Comparison of ENCODE assay signal across 20 cellular contexts in the genomic region with DNA sequence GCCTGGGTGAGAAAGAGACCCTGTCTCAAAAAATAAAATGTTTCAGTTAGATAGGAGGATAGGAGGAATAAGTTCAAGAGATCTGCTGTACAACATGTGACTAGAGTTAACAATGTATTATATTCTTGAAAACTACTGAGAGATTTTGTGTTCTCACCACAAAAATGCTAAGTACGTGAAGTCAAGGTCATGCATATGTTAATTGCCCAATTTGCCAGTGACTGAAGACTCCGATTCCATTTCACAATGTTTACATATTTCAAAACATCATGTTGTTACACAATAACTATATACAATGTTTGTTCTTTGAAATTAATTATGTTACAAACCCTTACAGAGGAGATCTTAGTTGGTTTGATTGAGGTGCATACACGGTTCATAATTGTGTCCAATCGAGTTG. TPM values are rescaled to one million over a fixed set of nuclear protein-coding genes. Genes with fewer than 3 reads are reported as not detected.
DNase-seq lines count a peak whose midpoint lies in the region; ATAC-seq and TF ChIP-seq lines count a peak whose summit lies in the region.
"Had no signal": no experiment of that assay in that cellular context is flagged by ENCODE, and none has a peak within 500 bp of the region (broad histone marks: within the 10 kb centered on the region; RNA-seq: fewer than 3 reads in every experiment).

No MANE protein-coding gene starts in this region.

- POLR2A ChIA-PET in naive thymus-derived CD4-positive, alpha-beta T cell (lab: Charles Lee) = no interaction called here

- H3K36me3 Mint-ChIP-seq in naive thymus-derived CD4-positive, alpha-beta T cell = no peaks in the 10 kb centered on the region
- no peaks in the 10 kb centered on the region for H3K36me3 Mint-ChIP-seq in T-helper 2 cell treated with Interferon-gamma antibody and Interleukin-4, amounts not matched to agents 5 μg/mL and 100 μg/mL, for 36 hours (ENCODE audit: low read depth)

- intact Hi-C loops in naive thymus-derived CD4-positive, alpha-beta T cell (cut with micrococcal nuclease) = no loop called here

- H3K27me3 Mint-ChIP-seq in naive thymus-derived CD4-positive, alpha-beta T cell = peaks cover 0 to 17% (median 0%) of the 10 kb centered on the region in 5 donors
- peaks cover 2% of the 10 kb centered on the region for H3K27me3 Mint-ChIP-seq in T-helper 2 cell treated with Interferon-gamma antibody and Interleukin-4, amounts not matched to agents 5 μg/mL and 100 μg/mL, for 36 hours (ENCODE audit: low read depth)

- no peaks in the 10 kb centered on the region for H3K4me1 Mint-ChIP-seq in naive thymus-derived CD4-positive, alpha-beta T cell
- no peaks in the 10 kb centered on the region for H3K4me1 Mint-ChIP-seq in T-helper 2 cell treated with Interferon-gamma antibody and Interleukin-4, amounts not matched to agents 5 μg/mL and 100 μg/mL, for 36 hours (ENCODE audit: low read depth)

- ATAC-seq in naive thymus-derived CD4-positive, alpha-beta T cell = peak; percentile 26
- ATAC-seq: GM12878 had no signal

- CTCF ChIA-PET in naive thymus-derived CD4-positive, alpha-beta T cell (lab: Charles Lee) = interaction anchor here (1.9 kb wide), 1 partner anchor 11 kb away, joined by 6 read pairs; no protein-coding TSS in a partner anchor

- H3K9me3 ChIP-seq in naive thymus-derived CD4-positive, alpha-beta T cell (ENCODE audit: control insufficient read depth in 2 of 3, low read length in 3 of 3) = no peaks in the 10 kb centered on the region
- H3K9me3 ChIP-seq: BLaER1 had no signal

- H3K4me3 Mint-ChIP-seq in naive thymus-derived CD4-positive, alpha-beta T cell = no peak overlapping the region
- H3K4me3 Mint-ChIP-seq in T-helper 2 cell treated with Interferon-gamma antibody and Interleukin-4, amounts not matched to agents 5 μg/mL and 100 μg/mL, for 36 hours = no peak overlapping the region
- H3K4me3 Mint-ChIP-seq: H9 had no signal

- H3K27me3 ChIP-seq in naive thymus-derived CD4-positive, alpha-beta T cell (ENCODE audit: control insufficient read depth in 2 of 2, insufficient read depth in 2 of 2, low read length in 2 of 2) = no peaks in the 10 kb centered on the region
- H3K27me3 ChIP-seq: BLaER1 had no signal

- DNase-seq in SIG-M5 treated with dmso at 0.1 percent for 504 hours (lab: John Stamatoyannopoulos, UW; ENCODE audit: unreplicated experiment) (peak; percentile 43), SIG-M5 (lab: John Stamatoyannopoulos, UW) (no peak), NB4 (ENCODE audit: low read depth) (peak; percentile 28), epithelial cell of esophagus (ENCODE audit: low read depth) (peak; percentile 27), COLO668 (lab: John Stamatoyannopoulos, UW; ENCODE audit: unreplicated experiment) (no peak)
- no peak for DNase-seq in naive thymus-derived CD4-positive, alpha-beta T cell
- no peak for DNase-seq in T-helper 2 cell treated with Interferon-gamma antibody and Interleukin-4, amounts not matched to agents 5 μg/mL and 100 μg/mL, for 36 hours (ENCODE audit: low spot score)
- DNase-seq in effector CD4-positive, alpha-beta T cell = no peak
- DNase-seq: 8988T, DMS 273 treated with DMSO at 0.1 percent for 48 hours, GDM1, H9, NCI-H1105, NCI-H1694, NCI-H2227 treated with DMSO at 0.1 percent for 48 hours, NCI-H524 treated with DMSO at 0.1 percent for 48 hours, SHP77 had no signal

- H3K4me3 ChIP-seq in NB4 (ENCODE audit: low read depth, low read length) = no peak overlapping the region
- no peak overlapping the region for H3K4me3 ChIP-seq in epithelial cell of esophagus (ENCODE audit: low read length)
- H3K4me3 ChIP-seq in naive thymus-derived CD4-positive, alpha-beta T cell (ENCODE audit: low read length) = no peak overlapping the region
- H3K4me3 ChIP-seq: BLaER1, GM12878 had no signal

- no peak overlapping the region for H3K27ac Mint-ChIP-seq in naive thymus-derived CD4-positive, alpha-beta T cell
- H3K27ac Mint-ChIP-seq in T-helper 2 cell treated with Interferon-gamma antibody and Interleukin-4, amounts not matched to agents 5 μg/mL and 100 μg/mL, for 36 hours = no peak overlapping the region
- H3K27ac Mint-ChIP-seq: H9 had no signal

- no peak for TF ChIP-seq POLR2A in NB4 (IDR thresholded peaks at IDR 0.05; ENCODE audit: extremely low read depth, insufficient read length)

- H3K9me3 Mint-ChIP-seq in naive thymus-derived CD4-positive, alpha-beta T cell = peaks cover 0 to 8% (median 0%) of the 10 kb centered on the region in 11 donors
- no peaks in the 10 kb centered on the region for H3K9me3 Mint-ChIP-seq in T-helper 2 cell treated with Interferon-gamma antibody and Interleukin-4, amounts not matched to agents 5 μg/mL and 100 μg/mL, for 36 hours
- H3K9me3 Mint-ChIP-seq: H9 had no signal

- H3K4me1 ChIP-seq in naive thymus-derived CD4-positive, alpha-beta T cell (ENCODE audit: control insufficient read depth in 2 of 2, insufficient read depth in 2 of 2, low read length in 2 of 2) = no peaks in the 10 kb centered on the region
- H3K4me1 ChIP-seq: BLaER1 had no signal

- TF ChIP-seq CTCF in NB4 (IDR thresholded peaks at IDR 0.05; ENCODE audit: low read depth, low read length) (no peak), epithelial cell of esophagus (IDR thresholded peaks at IDR 0.05; ENCODE audit: insufficient read depth, low read depth, low read length, missing control alignments) (no peak)

- no peaks in the 10 kb centered on the region for H3K36me3 ChIP-seq in naive thymus-derived CD4-positive, alpha-beta T cell (ENCODE audit: control insufficient read depth in 2 of 3, insufficient read depth in 3 of 3, low read length in 3 of 3)
- H3K36me3 ChIP-seq: BLaER1 had no signal

- no peak overlapping the region for H3K27ac ChIP-seq in naive thymus-derived CD4-positive, alpha-beta T cell (ENCODE audit: low read depth, low read length)
- H3K27ac ChIP-seq: BLaER1, HL-60 had no signal

RNA-seq across cellular contexts. Expression of a gene that starts 52.1 kb away (rescaled TPM):
- 10 to 100 TPM in 4 of 5 experiments, 1 to 10 TPM in 1; 9.5 to 44.5 (median 17.6) TPM for total RNA-seq in naive thymus-derived CD4-positive, alpha-beta T cell
- polyA plus RNA-seq in naive thymus-derived CD4-positive, alpha-beta T cell = 1 to 10 TPM; 1.9 to 3.7 TPM

Comparison
In these comparisons a context has a peak if more than half of its experiments do, and no peak if none do; other contexts are left out.
1. DNase-seq: peak in SIG-M5 treated with dmso at 0.1 percent for 504 hours (single experiment), NB4 (single experiment) and epithelial cell of esophagus (single experiment); none in SIG-M5 (single experiment), naive thymus-derived CD4-positive, alpha-beta T cell (0 of 9), T-helper 2 cell treated with Interferon-gamma antibody and Interleukin-4, amounts not matched to agents 5 μg/mL and 100 μg/mL, for 36 hours (single experiment), effector CD4-positive, alpha-beta T cell (single experiment) and COLO668 (single experiment).